Comparison of ENCODE assay signal across 8 cellular contexts in the genomic region with DNA sequence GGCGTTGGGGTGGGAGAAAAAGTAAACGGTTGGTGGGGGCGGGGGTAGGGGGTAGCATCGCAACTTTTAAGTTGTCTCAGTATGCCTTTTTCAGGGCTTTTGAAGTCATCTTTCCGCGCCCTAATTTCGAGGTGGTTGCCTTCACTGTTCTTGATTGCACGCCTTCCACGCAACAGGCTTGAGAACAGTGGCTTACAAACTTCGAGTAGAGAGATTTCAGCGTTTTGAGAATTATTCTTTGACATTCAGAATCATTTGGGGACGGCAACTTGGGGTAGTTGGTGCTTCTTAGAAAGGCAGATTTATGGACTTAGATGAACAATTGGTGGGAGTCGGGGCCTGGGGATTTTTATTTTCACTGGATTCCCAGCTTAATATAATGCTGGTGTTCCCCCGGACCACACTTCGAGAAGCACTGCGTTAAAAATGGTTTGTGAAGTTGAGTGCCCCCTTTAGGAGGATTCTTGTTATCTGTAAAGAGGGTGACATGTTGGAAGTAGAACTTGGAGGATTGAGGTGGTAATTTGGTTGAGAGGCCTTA. TPM values are rescaled to one million over a fixed set of nuclear protein-coding genes. Genes with fewer than 3 reads are reported as not detected.
A peak's percentile ranks its signal among the peaks of the same experiment; 100 is the strongest.
DNase-seq lines count a peak whose midpoint lies in the region; ATAC-seq and TF ChIP-seq lines count a peak whose summit lies in the region.

No MANE protein-coding gene starts in this region.

- peaks cover 0 to 5% of the 10 kb centered on the region in 2 donors for H3K36me3 ChIP-seq in vagina

- ATAC-seq in HG02571 (IDR thresholded peaks at IDR 0.05; ENCODE audit: unreplicated experiment) = peak; percentile 29

- H3K27me3 ChIP-seq in vagina = no peaks in the 10 kb centered on the region

- no peak for TF ChIP-seq POLR2A in vagina (IDR thresholded peaks at IDR 0.05)

- H3K27me3 Mint-ChIP-seq in nephron progenitor cell (ENCODE audit: low read depth, poor library complexity) = peaks cover 4% of the 10 kb centered on the region

- H3K4me3 Mint-ChIP-seq in nephron progenitor cell = peak overlapping the region; percentile 91

- H3K27ac ChIP-seq in vagina = peak overlapping the region; percentile 97

- no peaks in the 10 kb centered on the region for H3K9me3 Mint-ChIP-seq in nephron progenitor cell

- peaks cover 45% of the 10 kb centered on the region for H3K4me1 Mint-ChIP-seq in nephron progenitor cell

- peak in 2 of 3 experiments; percentile 24 to 60 for DNase-seq in NCI-H1417 (lab: John Stamatoyannopoulos, UW)
- DNase-seq in NCI-H1417 treated with DMSO at 0.1 percent for 48 hours (lab: John Stamatoyannopoulos, UW) = no peak
- peak; percentile 24 for DNase-seq in NCI-H526 treated with DMSO at 0.1 percent for 48 hours (lab: John Stamatoyannopoulos, UW)
- peak; percentile 62 for DNase-seq in activated CD8-positive, alpha-beta memory T cell treated with anti-CD3 and anti-CD28 coated beads, Interleukin-2, amount 50 U/mL, for 48 hours
- DNase-seq in fibroblast of pulmonary artery (ENCODE audit: low read depth) = peak; percentile 69
- DNase-seq in nephron progenitor cell = peak; percentile 18
- DNase-seq in vagina (ENCODE audit: extremely low spot score in 2 of 2) = no peak

- intact Hi-C loops in vagina (cut with DNase I) = loop anchor here (2.0 kb wide), 1 partner anchor 149 kb away; a partner anchor contains a TSS

- H3K36me3 Mint-ChIP-seq in nephron progenitor cell (ENCODE audit: low read depth) = peaks cover 38% of the 10 kb centered on the region

- no peaks in the 10 kb centered on the region for H3K9me3 ChIP-seq in vagina

- peaks cover 57% of the 10 kb centered on the region for H3K4me1 ChIP-seq in vagina

- peak overlapping the region; percentile 97 for H3K4me3 ChIP-seq in fibroblast of pulmonary artery (replicated peaks; ENCODE audit: low read depth, low read length)
- H3K4me3 ChIP-seq in vagina = peak overlapping the region; percentile 69 to 78

- peak overlapping the region; percentile 82 for H3K27ac Mint-ChIP-seq in nephron progenitor cell

- TF ChIP-seq CTCF in fibroblast of pulmonary artery (IDR thresholded peaks at IDR 0.05; ENCODE audit: low read length, missing control alignments) (peak; percentile 57), nephron progenitor cell (IDR thresholded peaks at IDR 0.05) (peak; percentile 43), vagina (IDR thresholded peaks at IDR 0.05) (peak in 1 of 3 experiments; percentile 34)

RNA-seq across cellular contexts. Expression of a gene that starts 0.9 kb away (rescaled TPM):
- total RNA-seq in vagina = 24.3 TPM

Comparison
In these comparisons a context has a peak if more than half of its experiments do, and no peak if none do; other contexts are left out.
1. DNase-seq: peak in NCI-H1417 (2 of 3), NCI-H526 treated with DMSO at 0.1 percent for 48 hours (single experiment), activated CD8-positive, alpha-beta memory T cell treated with anti-CD3 and anti-CD28 coated beads, Interleukin-2, amount 50 U/mL, for 48 hours (single experiment), fibroblast of pulmonary artery (single experiment) and nephron progenitor cell (single experiment); none in NCI-H1417 treated with DMSO at 0.1 percent for 48 hours (single experiment) and vagina (0 of 2).